ENCODE assay signal across 35 cellular contexts in the genomic region with DNA sequence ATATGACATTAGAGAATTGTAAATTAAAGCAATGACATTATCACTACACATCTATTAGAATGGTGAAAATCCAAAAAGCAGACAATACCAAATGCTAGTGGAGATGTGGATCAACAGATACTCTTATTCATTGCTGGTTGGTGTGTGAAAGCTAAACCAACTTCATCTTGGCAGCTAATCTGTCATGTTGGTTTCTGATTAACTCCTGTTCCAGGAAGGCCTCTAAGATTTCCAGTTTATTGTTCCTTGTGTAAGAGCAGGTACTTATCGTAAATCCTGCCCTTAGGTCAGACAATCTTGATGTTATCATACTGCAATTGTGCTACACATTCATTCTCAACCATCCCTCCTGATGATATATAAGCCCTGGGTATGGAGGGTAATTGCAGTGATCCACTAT.
"Had no signal": no experiment of that assay in that cellular context is flagged by ENCODE, and none has a peak within 500 bp of the region (broad histone marks: within the 10 kb centered on the region; RNA-seq: fewer than 3 reads in every experiment).

No MANE protein-coding gene starts in this region.

- ATAC-seq: activated naive CD4-positive, alpha-beta T cell treated with anti-CD3 and anti-CD28 coated beads, Interleukin-2, amount 50 U/mL, for 72 hours; activated T-cell treated with anti-CD3 and anti-CD28 coated beads, Interleukin-2, amount 50 U/mL, for 4 hours; K562; Right ventricle myocardium inferior had no signal

- H3K4me3 ChIP-seq: adrenal gland, K562, PC-9 had no signal

- H3K4me3 Mint-ChIP-seq: activated B cell treated with CpG ODN at 0.5 μM for 24 hours; activated CD4-positive, alpha-beta memory T cell treated with anti-CD3 and anti-CD28 coated beads for 36 hours; activated naive CD4-positive, alpha-beta T cell treated with anti-CD3 and anti-CD28 coated beads for 36 hours; activated T-cell treated with anti-CD3 and anti-CD28 coated beads, Interleukin-2, amount 50 U/mL, for 4 hours; activated T-helper 1 cell treated with anti-CD3 and anti-CD28 coated beads, Interleukin-12 subunit alpha, Interleukin-12 subunit beta, Interleukin-2, Interleukin-4 antibody, amounts not matched to agents 30 ng/mL and 10 ng/mL and 1 ng/mL, durations not matched to agents 14 hours and 24 hours and 36 hours; brain had no signal

- H3K4me1 Mint-ChIP-seq: activated B cell treated with CpG ODN at 0.5 μM for 24 hours, brain had no signal

- H3K4me1 ChIP-seq: adrenal gland had no signal

- H3K36me3 ChIP-seq: adrenal gland had no signal

- DNase-seq: activated B cell treated with CpG ODN at 0.5 μM for 24 hours; activated CD4-positive, alpha-beta memory T cell treated with anti-CD3 and anti-CD28 coated beads for 36 hours; activated CD4-positive, alpha-beta T cell treated with anti-CD3 and anti-CD28 coated beads for 4 hours; activated CD4-positive, alpha-beta T cell treated with anti-CD3 and anti-CD28 coated beads, Interleukin-2, amount 50 U/mL, for 1 hour; activated CD4-positive, CD25-positive, alpha-beta regulatory T cell treated with anti-CD3 and anti-CD28 coated beads, Interleukin-2, amount 50 U/mL, for 72 hours; activated CD8-positive, alpha-beta memory T cell treated with anti-CD3 and anti-CD28 coated beads, Interleukin-2, amount 50 U/mL, for 4 hours; activated gamma-delta T cell treated with Interleukin-2 at 50 U/mL for 16 hours; activated naive CD4-positive, alpha-beta T cell treated with anti-CD3 and anti-CD28 coated beads for 36 hours; activated T-cell treated with anti-CD3 and anti-CD28 coated beads for 4 hours; activated T-cell treated with anti-CD3 and anti-CD28 coated beads, Interleukin-2, amount 50 U/mL, for 4 hours; adrenal gland; caudate nucleus; NCI-H1048; NCI-H1105 treated with DMSO at 0.1 percent for 48 hours; NCI-H1436; NCI-H1694; NCI-H1930; NCI-H345; NCI-H524 treated with DMSO at 0.1 percent for 48 hours; NCI-H748 treated with DMSO at 0.1 percent for 48 hours; NK-92 treated with Interleukin-12 subunit alpha and Interleukin-12 subunit beta, amount 100 ng/mL, for 24 hours; PC-9; SW 1271; T-helper 1 cell; T-helper 2 cell; T-helper 9 cell had no signal

- FAIRE-seq: bronchial epithelial cell, K562, RCC 7860 had no signal

- H3K27ac Mint-ChIP-seq: activated B cell treated with CpG ODN at 0.5 μM for 24 hours; activated CD4-positive, alpha-beta memory T cell treated with anti-CD3 and anti-CD28 coated beads for 36 hours; activated naive CD4-positive, alpha-beta T cell treated with anti-CD3 and anti-CD28 coated beads for 36 hours; activated naive CD4-positive, alpha-beta T cell treated with anti-CD3 and anti-CD28 coated beads, Interleukin-2, amount 50 U/mL, for 72 hours; activated T-helper 1 cell treated with anti-CD3 and anti-CD28 coated beads, Interleukin-12 subunit alpha, Interleukin-12 subunit beta, Interleukin-2, Interleukin-4 antibody, amounts not matched to agents 30 ng/mL and 10 ng/mL and 1 ng/mL, durations not matched to agents 14 hours and 24 hours and 36 hours; brain had no signal

- H3K27me3 Mint-ChIP-seq: activated B cell treated with CpG ODN at 0.5 μM for 24 hours; activated CD4-positive, alpha-beta memory T cell treated with anti-CD3 and anti-CD28 coated beads for 36 hours had no signal

- H3K27me3 ChIP-seq: adrenal gland had no signal

- H2AFZ ChIP-seq: PC-9 had no signal

- H3K4me2 ChIP-seq: PC-9 had no signal

- H3K9me3 ChIP-seq: adrenal gland had no signal

- H3K36me3 Mint-ChIP-seq: activated CD4-positive, alpha-beta memory T cell treated with anti-CD3 and anti-CD28 coated beads for 36 hours; activated naive CD4-positive, alpha-beta T cell treated with anti-CD3 and anti-CD28 coated beads, Interleukin-2, amount 50 U/mL, for 72 hours; brain had no signal

- H3K27ac ChIP-seq: adrenal gland, PC-9, RWPE1, VCaP had no signal
